In the genomic region with DNA sequence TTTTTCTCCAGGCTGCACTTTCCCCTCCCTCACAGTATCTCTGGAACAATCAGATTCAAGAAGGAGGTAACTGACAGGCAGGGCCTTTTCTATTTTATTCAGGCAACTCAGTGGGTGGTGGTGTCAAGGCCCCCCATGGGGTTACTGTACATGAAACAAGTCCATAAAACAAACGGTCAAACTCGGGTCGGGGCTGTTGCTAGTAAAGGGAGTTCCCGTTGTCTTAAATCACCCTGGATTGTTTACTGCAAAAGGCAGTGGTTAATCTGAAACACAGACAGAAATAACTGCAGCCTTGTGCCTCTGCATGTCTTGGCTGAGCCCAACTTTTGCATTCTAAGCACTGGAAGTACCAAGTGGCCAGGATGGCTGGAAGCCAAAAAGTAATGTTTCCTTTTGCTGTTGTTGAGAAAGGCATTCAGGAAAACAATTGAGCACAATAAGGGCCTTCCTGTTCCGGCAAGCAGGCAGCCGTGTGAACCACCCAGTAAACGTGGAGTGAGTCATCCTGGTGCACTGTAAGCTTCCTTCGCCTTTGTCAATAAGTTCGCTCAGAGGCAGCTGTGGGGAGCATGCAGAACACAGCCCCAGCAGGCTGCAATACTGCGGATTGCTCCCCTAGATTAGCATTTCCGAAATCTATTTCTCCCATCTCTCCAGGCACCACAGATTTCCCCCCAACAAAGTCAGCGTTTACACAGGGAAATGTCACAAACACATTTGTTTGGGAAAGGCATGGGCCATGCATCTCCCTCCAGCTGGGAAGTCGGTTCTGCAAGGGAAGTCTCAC, we compare ENCODE assay signal across 9 cellular contexts.
DNase-seq lines count a peak whose midpoint lies in the region; ATAC-seq and TF ChIP-seq lines count a peak whose summit lies in the region.
"Had no signal": no experiment of that assay in that cellular context is flagged by ENCODE, and none has a peak within 500 bp of the region (broad histone marks: within the 10 kb centered on the region; RNA-seq: fewer than 3 reads in every experiment).

No MANE protein-coding gene starts in this region.

- no peaks in the 10 kb centered on the region for H3K9me3 ChIP-seq in mucosa of descending colon

- peaks cover 21% of the 10 kb centered on the region for H3K36me3 Mint-ChIP-seq in activated CD4-positive, alpha-beta memory T cell treated with anti-CD3 and anti-CD28 coated beads, Interleukin-2, amount 10 ng/mL, durations not matched to agents 7 days and 5 days (ENCODE audit: low read depth)
- H3K36me3 Mint-ChIP-seq in endothelial cell (ENCODE audit: low read depth, unreplicated experiment), result peaks cover 14% of the 10 kb centered on the region

- H3K9me3 Mint-ChIP-seq in activated CD4-positive, alpha-beta memory T cell treated with anti-CD3 and anti-CD28 coated beads, Interleukin-2, amount 10 ng/mL, durations not matched to agents 7 days and 5 days, result peaks cover 20% of the 10 kb centered on the region
- H3K9me3 Mint-ChIP-seq in endothelial cell (ENCODE audit: unreplicated experiment), result peaks cover 8% of the 10 kb centered on the region

- peak; percentile 82 for DNase-seq in NCI-H1105 treated with DMSO at 0.1 percent for 48 hours (lab: John Stamatoyannopoulos, UW)
- peak; percentile 76 for DNase-seq in activated CD4-positive, alpha-beta memory T cell treated with anti-CD3 and anti-CD28 coated beads, Interleukin-2, amount 10 ng/mL, durations not matched to agents 7 days and 5 days
- peak; percentile 63 for DNase-seq in endothelial cell (ENCODE audit: low spot score)
- peak; percentile 70 to 81 (median 80) for DNase-seq in mucosa of descending colon
- DNase-seq in stimulated activated naive CD4-positive, alpha-beta T cell (lab: John Stamatoyannopoulos, UW), result peak in 4 of 6 experiments; percentile 3 to 28 (median 10)
- no peak for DNase-seq in NK-92 (lab: John Stamatoyannopoulos, UW; ENCODE audit: unreplicated experiment)

- peak overlapping the region; percentile 11 for H3K4me3 Mint-ChIP-seq in activated CD4-positive, alpha-beta memory T cell treated with anti-CD3 and anti-CD28 coated beads, Interleukin-2, amount 10 ng/mL, durations not matched to agents 7 days and 5 days
- H3K4me3 Mint-ChIP-seq in endothelial cell (ENCODE audit: unreplicated experiment), result no peak overlapping the region
- H3K4me3 Mint-ChIP-seq: dendritic cell treated with granulocyte-macrophage colony-stimulating factor and Interleukin-4, amounts not matched to agents 40 ng/mL and 50 ng/mL, for 4 days had no signal

- peaks cover 11% of the 10 kb centered on the region for H3K4me1 ChIP-seq in mucosa of descending colon (ENCODE audit: low read depth)

- CTCF ChIA-PET in activated CD4-positive, alpha-beta memory T cell treated with anti-CD3 and anti-CD28 coated beads, Interleukin-2, amount 10 ng/mL, durations not matched to agents 7 days and 5 days (lab: Charles Lee), result no interaction called here

- no peaks in the 10 kb centered on the region for H3K36me3 ChIP-seq in mucosa of descending colon (ENCODE audit: low read depth)

- peaks cover 53% of the 10 kb centered on the region for H3K4me1 Mint-ChIP-seq in activated CD4-positive, alpha-beta memory T cell treated with anti-CD3 and anti-CD28 coated beads, Interleukin-2, amount 10 ng/mL, durations not matched to agents 7 days and 5 days
- peaks cover 11% of the 10 kb centered on the region for H3K4me1 Mint-ChIP-seq in endothelial cell (ENCODE audit: unreplicated experiment)

- no peaks in the 10 kb centered on the region for H3K27me3 Mint-ChIP-seq in activated CD4-positive, alpha-beta memory T cell treated with anti-CD3 and anti-CD28 coated beads, Interleukin-2, amount 10 ng/mL, durations not matched to agents 7 days and 5 days
- H3K27me3 Mint-ChIP-seq in endothelial cell (ENCODE audit: unreplicated experiment), result peaks cover 5% of the 10 kb centered on the region

- ATAC-seq in GM18502 (IDR thresholded peaks at IDR 0.05; ENCODE audit: poor library complexity, unreplicated experiment) (peak; percentile 93), HG02642 (IDR thresholded peaks at IDR 0.05; ENCODE audit: poor library complexity, unreplicated experiment) (peak; percentile 88), mucosa of descending colon (peak; percentile 98)

- peak overlapping the region; percentile 92 for H3K27ac Mint-ChIP-seq in activated CD4-positive, alpha-beta memory T cell treated with anti-CD3 and anti-CD28 coated beads, Interleukin-2, amount 10 ng/mL, durations not matched to agents 7 days and 5 days
- no peak overlapping the region for H3K27ac Mint-ChIP-seq in endothelial cell (ENCODE audit: unreplicated experiment)
- H3K27ac Mint-ChIP-seq: dendritic cell treated with granulocyte-macrophage colony-stimulating factor and Interleukin-4, amounts not matched to agents 40 ng/mL and 50 ng/mL, for 4 days had no signal

- no peak overlapping the region for H3K4me3 ChIP-seq in mucosa of descending colon

- intact Hi-C loops in mucosa of descending colon (cut with DNase I, micrococcal nuclease), result loop anchor here in 1 of 2 donors (10.0 kb wide), 1 partner anchor 145 kb away; a partner anchor contains a TSS

- POLR2A ChIA-PET in activated CD4-positive, alpha-beta memory T cell treated with anti-CD3 and anti-CD28 coated beads, Interleukin-2, amount 10 ng/mL, durations not matched to agents 7 days and 5 days (lab: Charles Lee), result interaction anchor here (0.7 to 1.1 kb wide), 7 partner anchors 41 to 226 kb away, joined by 3 to 8 read pairs (median 3); a partner anchor contains a TSS

- TF ChIP-seq CTCF in endothelial cell (IDR thresholded peaks at IDR 0.05; ENCODE audit: unreplicated experiment) (no peak), mucosa of descending colon (IDR thresholded peaks at IDR 0.05) (no peak)
